Comparison of ENCODE assay signal across 31 cellular contexts in genomic region chr4:133593764-133594163, GRCh38.
"Had no signal": no experiment of that assay in that cellular context is flagged by ENCODE, and none has a peak within 500 bp of the region (broad histone marks: within the 10 kb centered on the region; RNA-seq: fewer than 3 reads in every experiment).

No MANE protein-coding gene starts in this region.

- H3K27me3 ChIP-seq: adrenal gland, foreskin keratinocyte, heart left ventricle, pancreas had no signal

- H3K27ac ChIP-seq: adrenal gland, coronary artery, dorsolateral prefrontal cortex, foreskin keratinocyte, heart left ventricle, left ventricle myocardium inferior, pancreas, prostate gland, skin epidermis, thoracic aorta had no signal

- H3K36me3 Mint-ChIP-seq: activated naive CD8-positive, alpha-beta T cell treated with anti-CD3 and anti-CD28 coated beads for 36 hours; brain; naive thymus-derived CD4-positive, alpha-beta T cell; stimulated activated effector memory CD8-positive, alpha-beta T cell treated with anti-CD3 and anti-CD28 coated beads, Interleukin-12 subunit alpha, Interleukin-12 subunit beta, amount 100 ng/mL, for 72 hours had no signal

- H3K4me3 Mint-ChIP-seq: activated CD4-positive, alpha-beta T cell treated with anti-CD3 and anti-CD28 coated beads for 36 hours; activated naive CD4-positive, alpha-beta T cell treated with anti-CD3 and anti-CD28 coated beads for 36 hours; activated naive CD8-positive, alpha-beta T cell treated with anti-CD3 and anti-CD28 coated beads for 36 hours; brain; naive thymus-derived CD4-positive, alpha-beta T cell; stimulated activated effector memory CD8-positive, alpha-beta T cell treated with anti-CD3 and anti-CD28 coated beads, Interleukin-12 subunit alpha, Interleukin-12 subunit beta, amount 100 ng/mL, for 72 hours; stimulated activated naive CD8-positive, alpha-beta T cell treated with anti-CD3 and anti-CD28 coated beads, Interleukin-15, Interleukin-2, amounts not matched to agents 100 ng/mL and 50 ng/mL, for 24 hours; T-helper 17 cell had no signal

- H3K4me1 ChIP-seq: heart left ventricle, left ventricle myocardium inferior, pancreas, prostate gland had no signal

- DNase-seq: activated CD4-positive, alpha-beta T cell treated with anti-CD3 and anti-CD28 coated beads for 36 hours; activated CD4-positive, alpha-beta T cell treated with anti-CD3 and anti-CD28 coated beads, Interleukin-2, amount 50 U/mL, for 4 hours; activated CD4-positive, CD25-positive, alpha-beta regulatory T cell; activated effector memory CD4-positive, alpha-beta T cell treated with anti-CD3 and anti-CD28 coated beads, Interleukin-2, amount 50 U/mL, for 16 hours; activated naive CD4-positive, alpha-beta T cell treated with anti-CD3 and anti-CD28 coated beads for 36 hours; activated naive CD8-positive, alpha-beta T cell treated with anti-CD3 and anti-CD28 coated beads for 36 hours; adrenal gland; aorta; dorsolateral prefrontal cortex; effector memory CD4-positive, alpha-beta T cell; heart left ventricle; hypothalamus; islet precursor cell; left ventricle myocardium inferior; naive thymus-derived CD4-positive, alpha-beta T cell; nucleus accumbens; pancreas; retina; stimulated activated CD4-positive, alpha-beta T cell treated with anti-CD3 and anti-CD28 coated beads, Interleukin-4, amount 100 ng/mL, for 24 hours; T-helper 17 cell had no signal

- H3K9me3 Mint-ChIP-seq: activated naive CD4-positive, alpha-beta T cell treated with anti-CD3 and anti-CD28 coated beads for 36 hours; activated naive CD8-positive, alpha-beta T cell treated with anti-CD3 and anti-CD28 coated beads for 36 hours; brain had no signal

- H3K27me3 Mint-ChIP-seq: activated CD4-positive, alpha-beta T cell treated with anti-CD3 and anti-CD28 coated beads for 36 hours; activated naive CD8-positive, alpha-beta T cell treated with anti-CD3 and anti-CD28 coated beads for 36 hours; naive thymus-derived CD4-positive, alpha-beta T cell; stimulated activated naive CD8-positive, alpha-beta T cell treated with anti-CD3 and anti-CD28 coated beads, Interleukin-15, Interleukin-2, amounts not matched to agents 100 ng/mL and 50 ng/mL, for 24 hours; T-helper 17 cell had no signal

- H3K27ac Mint-ChIP-seq: activated CD4-positive, alpha-beta T cell treated with anti-CD3 and anti-CD28 coated beads for 36 hours; activated naive CD4-positive, alpha-beta T cell treated with anti-CD3 and anti-CD28 coated beads for 36 hours; activated naive CD8-positive, alpha-beta T cell treated with anti-CD3 and anti-CD28 coated beads for 36 hours; brain; naive thymus-derived CD4-positive, alpha-beta T cell; stimulated activated effector memory CD8-positive, alpha-beta T cell treated with anti-CD3 and anti-CD28 coated beads, Interleukin-12 subunit alpha, Interleukin-12 subunit beta, amount 100 ng/mL, for 72 hours; stimulated activated naive CD8-positive, alpha-beta T cell treated with anti-CD3 and anti-CD28 coated beads, Interleukin-15, Interleukin-2, amounts not matched to agents 100 ng/mL and 50 ng/mL, for 24 hours; T-helper 17 cell had no signal

- H3K4me3 ChIP-seq: adrenal gland, coronary artery, dorsolateral prefrontal cortex, heart left ventricle, left ventricle myocardium inferior, lung, pancreas, prostate gland, skin epidermis, thoracic aorta had no signal

- ATAC-seq: activated CD4-positive, alpha-beta T cell treated with anti-CD3 and anti-CD28 coated beads for 36 hours; esophagus mucosa; heart left ventricle; naive thymus-derived CD4-positive, alpha-beta T cell; pancreas; sciatic nerve; stimulated activated effector memory CD8-positive, alpha-beta T cell treated with anti-CD3 and anti-CD28 coated beads, Interleukin-12 subunit alpha, Interleukin-12 subunit beta, amount 100 ng/mL, for 72 hours; T-helper 17 cell had no signal

- H3K36me3 ChIP-seq: adrenal gland, heart left ventricle, left ventricle myocardium inferior, pancreas, prostate gland, thoracic aorta had no signal

- H3K4me1 Mint-ChIP-seq: activated CD4-positive, alpha-beta T cell treated with anti-CD3 and anti-CD28 coated beads for 36 hours; activated naive CD8-positive, alpha-beta T cell treated with anti-CD3 and anti-CD28 coated beads for 36 hours; naive thymus-derived CD4-positive, alpha-beta T cell; stimulated activated effector memory CD8-positive, alpha-beta T cell treated with anti-CD3 and anti-CD28 coated beads, Interleukin-12 subunit alpha, Interleukin-12 subunit beta, amount 100 ng/mL, for 72 hours; T-helper 17 cell had no signal

- H3K9me3 ChIP-seq: adrenal gland, heart left ventricle, left ventricle myocardium inferior, pancreas, prostate gland had no signal
